In the genomic region with DNA sequence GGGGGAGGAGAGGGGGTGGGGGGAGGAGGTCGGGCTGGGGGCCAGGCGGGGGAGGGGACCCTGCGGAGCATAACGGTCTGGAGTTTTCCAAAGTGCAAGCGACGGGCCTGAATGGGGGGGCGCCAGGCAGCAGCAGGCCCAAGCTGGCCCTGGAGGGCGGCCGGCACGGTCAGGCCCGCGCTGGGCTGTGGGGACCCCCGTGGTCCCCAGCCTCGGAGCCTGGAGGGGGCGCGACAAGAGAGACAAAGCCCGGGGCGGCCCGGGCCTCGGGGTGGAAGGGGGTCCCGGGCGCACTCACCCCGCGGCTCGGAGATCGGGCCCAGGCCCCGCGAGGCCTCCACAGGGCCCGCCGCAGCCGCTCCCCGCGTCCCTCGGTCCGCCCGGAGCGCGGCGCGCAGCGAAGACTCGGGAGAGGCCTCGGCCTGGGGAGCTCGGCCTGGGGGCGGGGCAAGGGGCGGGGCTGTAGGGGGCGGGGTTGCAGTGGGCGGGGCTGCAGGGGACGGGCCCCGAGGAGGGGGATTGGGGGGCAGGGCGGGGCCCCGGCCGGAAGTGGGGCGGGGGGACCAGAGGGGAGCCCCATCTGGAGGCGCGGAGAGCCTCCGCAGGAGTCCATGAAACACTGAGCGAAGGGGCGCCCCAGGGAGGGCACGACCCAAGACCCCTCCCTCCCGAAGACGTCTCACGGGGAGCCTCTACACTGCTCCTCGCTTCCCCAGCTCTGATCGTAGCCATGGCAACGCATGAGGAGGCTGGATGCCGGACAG, we compare ENCODE assay signal across 9 cellular contexts. TPM values are rescaled to one million over a fixed set of nuclear protein-coding genes. Genes with fewer than 3 reads are reported as not detected.
DNase-seq lines count a peak whose midpoint lies in the region; ATAC-seq, FAIRE-seq and TF ChIP-seq lines count a peak whose summit lies in the region.
"Had no signal": no experiment of that assay in that cellular context is flagged by ENCODE, and none has a peak within 500 bp of the region (broad histone marks: within the 10 kb centered on the region; RNA-seq: fewer than 3 reads in every experiment).

No MANE protein-coding gene starts in this region.

- TF ChIP-seq POLR2A in GM12878 (IDR thresholded peaks at IDR 0.05; ENCODE audit: low read depth, low read length): no peak
- peak; percentile 70 to 71 for TF ChIP-seq POLR2A in gastrocnemius medialis (IDR thresholded peaks at IDR 0.05)

- no peaks in the 10 kb centered on the region for H3K36me3 Mint-ChIP-seq in T-cell

- H3K27me3 Mint-ChIP-seq in T-cell: peaks cover 8 to 30% of the 10 kb centered on the region in 2 donors

- WGBS in GM12878 (ENCODE audit: insufficient coverage, insufficient replicate concordance, low lambda C conversion rate, missing lambda C conversion rate): 0% methylated on average over 10 of the region's 67 CpGs

- no peaks in the 10 kb centered on the region for H3K9me3 Mint-ChIP-seq in T-cell

- peaks cover 51% of the 10 kb centered on the region for H3K4me1 ChIP-seq in BLaER1
- peaks cover 12% of the 10 kb centered on the region for H3K4me1 ChIP-seq in GM12878 (ENCODE audit: control insufficient read depth, insufficient read depth, low read length)
- peaks cover 14 to 44% of the 10 kb centered on the region in 2 donors for H3K4me1 ChIP-seq in gastrocnemius medialis

- POLR2A ChIA-PET in T-cell (lab: Charles Lee) (no interaction called here), GM12878 (lab: Charles Lee) (interaction anchor here (0.8 to 1.5 kb wide), 3 partner anchors 14 to 26 kb away, joined by 3 to 6 read pairs (median 3); no protein-coding TSS in a partner anchor)

- H3K27ac Mint-ChIP-seq in T-cell: no peak overlapping the region

- H3K27ac ChIP-seq in BLaER1 (peak overlapping the region; percentile 91), GM12878 (ENCODE audit: control insufficient read depth, insufficient read depth) (no peak overlapping the region), gastrocnemius medialis (peak overlapping the region; percentile 77 to 88 (median 84))
- H3K27ac ChIP-seq: KMS-11 had no signal

- H2AFZ ChIP-seq in GM12878 (ENCODE audit: control insufficient read depth, low read depth, low read length): no peak overlapping the region

- no peak for TF ChIP-seq CTCF in GM12878 (IDR thresholded peaks at IDR 0.05 in 2 of 3, conservative IDR thresholded peaks at IDR 0.05 in 1 of 3; ENCODE audit: control insufficient read depth in 2 of 3, extremely low read depth in 1 of 3, insufficient read depth in 1 of 3, low read depth in 3 of 3, low read length in 3 of 3)
- no peak for TF ChIP-seq CTCF in gastrocnemius medialis (IDR thresholded peaks at IDR 0.05 in 4 of 5, conservative IDR thresholded peaks at IDR 0.05 in 1 of 5)

- peak overlapping the region; percentile 80 for H3K4me3 ChIP-seq in BLaER1
- H3K4me3 ChIP-seq in H7 (ENCODE audit: insufficient read depth, low read depth, low read length): peak overlapping the region; percentile 73
- no peak overlapping the region for H3K4me3 ChIP-seq in GM12878
- H3K4me3 ChIP-seq in iPS-11a (ENCODE audit: low read depth, low read length): peak overlapping the region; percentile 65
- peak overlapping the region; percentile 75 to 87 (median 79) for H3K4me3 ChIP-seq in gastrocnemius medialis

- SMC1A ChIA-PET in GM12878 (lab: Charles Lee; ENCODE audit: uncharacterized antibody, unreplicated experiment): interaction anchor here (1.0 to 2.1 kb wide), 5 partner anchors 15 to 66 kb away, joined by 3 to 11 read pairs (median 4); no protein-coding TSS in a partner anchor

- CTCF ChIA-PET in T-cell (lab: Charles Lee) (interaction anchor here (0.7 kb wide), 2 partner anchors 345 to 1950 kb away, joined by 3 to 5 read pairs; no protein-coding TSS in a partner anchor), GM12878 (lab: Yijun Ruan, JAX) (interaction anchor here (0.7 to 2.1 kb wide), 4 partner anchors 12 to 45 kb away, joined by 3 to 9 read pairs (median 4); no protein-coding TSS in a partner anchor)

- H3K9me3 ChIP-seq in BLaER1: no peaks in the 10 kb centered on the region
- no peaks in the 10 kb centered on the region; the same call in 2 of the 3 replicates for H3K9me3 ChIP-seq in GM12878 (replicated peaks; ENCODE audit: control insufficient read depth, insufficient read depth, low read length)
- H3K9me3 ChIP-seq in gastrocnemius medialis: no peaks in the 10 kb centered on the region

- H3K27me3 ChIP-seq in BLaER1 (peaks cover 16% of the 10 kb centered on the region), H7 (ENCODE audit: control insufficient read depth, insufficient read depth, low read length) (no peaks in the 10 kb centered on the region), GM12878 (replicated peaks in 1 of 2; ENCODE audit: control insufficient read depth in 2 of 2, insufficient read depth in 2 of 2, low read length in 1 of 2) (peaks cover 0 to 4% of the 10 kb centered on the region in 2 experiments; a peak in 2 of 4 replicates), gastrocnemius medialis (no peaks in the 10 kb centered on the region)

- H4K20me1 ChIP-seq in BLaER1: peaks cover 57% of the 10 kb centered on the region
- peaks cover 2% of the 10 kb centered on the region; the same call in 1 of the 2 replicates for H4K20me1 ChIP-seq in GM12878 (ENCODE audit: control insufficient read depth, insufficient read depth)

- in situ Hi-C loops in GM12878 (cut with MboI): no loop called here
- in situ Hi-C loops in gastrocnemius medialis (cut with MboI; ENCODE audit: low sequenced_read_pairs in 4 of 4): no loop called here

- intact Hi-C loops in GM12878 (cut with micrococcal nuclease; ENCODE audit: unreplicated experiment): no loop called here
- intact Hi-C loops in gastrocnemius medialis (cut with DNase I; ENCODE audit: low total_unique reads): no loop called here

- peak overlapping the region; percentile 68 to 79 (median 69) for H3K4me3 Mint-ChIP-seq in T-cell

- peak; percentile 100 for DNase-seq in H7
- peak; percentile 9 to 67 (median 43) for DNase-seq in T-cell
- DNase-seq in GM12878 (ENCODE audit: low read depth, low spot score): no peak
- DNase-seq in gastrocnemius medialis: peak; percentile 34 to 46
- DNase-seq in SIG-M5 (lab: John Stamatoyannopoulos, UW): no peak

- TF ChIP-seq EP300 in GM12878 (IDR thresholded peaks at IDR 0.05; ENCODE audit: borderline replicate concordance in 1 of 2, control insufficient read depth in 1 of 2, low read depth in 2 of 2, low read length in 2 of 2): no peak

- ATAC-seq in T-cell (replicated peaks in 1 of 4) (peak; percentile 76 to 82 (median 78)), GM12878 (peak; percentile 80), gastrocnemius medialis (peak; percentile 81 to 86), HG03460 (IDR thresholded peaks at IDR 0.05; ENCODE audit: unreplicated experiment) (no peak)

- H3K4me1 Mint-ChIP-seq in T-cell: peaks cover 12 to 19% (median 14%) of the 10 kb centered on the region in 3 donors

- H3K79me2 ChIP-seq in GM12878 (ENCODE audit: control insufficient read depth, insufficient read depth, low read length): no peaks in the 10 kb centered on the region

- no peaks in the 10 kb centered on the region for H3K36me3 ChIP-seq in BLaER1
- no peaks in the 10 kb centered on the region for H3K36me3 ChIP-seq in H7 (replicated peaks; ENCODE audit: control insufficient read depth, insufficient read depth, low read length)
- H3K36me3 ChIP-seq in GM12878 (ENCODE audit: control insufficient read depth in 2 of 2, insufficient read depth in 2 of 2, low read length in 1 of 2): no peaks in the 10 kb centered on the region
- no peaks in the 10 kb centered on the region for H3K36me3 ChIP-seq in gastrocnemius medialis

- peak overlapping the region; percentile 100 for H3K4me2 ChIP-seq in BLaER1
- peak overlapping the region; percentile 33; the same call in 1 of the 2 replicates for H3K4me2 ChIP-seq in GM12878 (ENCODE audit: control insufficient read depth, insufficient read depth)
- H3K4me2 ChIP-seq: KMS-11 had no signal

- BruUV-seq in GM12878 (replicated peaks; lab: Mats Ljungman, UMichigan): no TSS peak

- no peak for FAIRE-seq in GM12878 (lab: Jason Lieb, UNC)

- TF ChIP-seq RAD21 in GM12878 (IDR thresholded peaks at IDR 0.05; ENCODE audit: insufficient read depth, low read depth, low read length): no peak

- RAD21 ChIA-PET in GM12878 (lab: Charles Lee; ENCODE audit: unreplicated experiment): interaction anchor here (0.6 to 2.5 kb wide), 9 partner anchors 12 to 94 kb away, joined by 3 to 14 read pairs (median 4); a partner anchor contains a TSS

- peak overlapping the region; percentile 88 for H3K9ac ChIP-seq in BLaER1
- no peak overlapping the region for H3K9ac ChIP-seq in GM12878 (ENCODE audit: control insufficient read depth, insufficient read depth, low read length)
- H3K9ac ChIP-seq: KMS-11 had no signal

TF ChIP-seq in GM12878, 131 proteins besides CTCF, POLR2A, EP300 and RAD21 (continues in another document):
- peak; percentile 63 for TF ChIP-seq DPF2 (IDR thresholded peaks at IDR 0.05)
- no peak for TF ChIP-seq RUNX3 (IDR thresholded peaks at IDR 0.05; ENCODE audit: low read length)
- TF ChIP-seq RB1 (IDR thresholded peaks at IDR 0.05; ENCODE audit: borderline replicate concordance): peak; percentile 33; the same call in 1 of the 2 replicates
- TF ChIP-seq SUZ12 (IDR thresholded peaks at IDR 0.05; ENCODE audit: unreplicated experiment): no peak
- no peak for TF ChIP-seq CREM (IDR thresholded peaks at IDR 0.05; ENCODE audit: low read depth)

RNA-seq across cellular contexts. Expression of a gene that starts 47.6 kb away (rescaled TPM):
- total RNA-seq in H7 (2014; rRNA removed; shearing (Covaris generic)): 130 and 156 TPM in 2 replicates
- total RNA-seq in T-cell (1 to 10 TPM; 2.9 to 5.6 (median 4.1) TPM), GM12878 (2014; rRNA removed) (1.1 and 1.2 TPM in 2 replicates), GM12878 (2014; rRNA removed; fragmentation: Illumina TruSeq; extraction: Trizol) (0.64 and 0.85 TPM in 2 replicates), GM12878 (2021) (3.4 and 3.5 TPM in 2 replicates), gastrocnemius medialis (10 to 100 TPM; 21.1 to 68.5 (median 42.3) TPM)
- total RNA-seq in GM12878 (2013; cell fraction: nucleolus; rRNA removed): 98.4 and 119 TPM in 2 replicates
- polyA plus RNA-seq in GM12878 (2011; ENCODE audit: low read depth): 2.1 TPM
- polyA plus RNA-seq in GM12878 (2011; rRNA removed) (16.0 and 32.1 TPM in 2 replicates), GM12878 (2014; fragmentation: Illumina TruSeq; extraction: Trizol) (0.14 and 0.57 TPM in 2 replicates), GM12878 (2014; fragmentation: Nextera tagmentation; extraction: Ambion mirVana) (under 1 TPM; 0.09 to 0.23 TPM), GM12878 (2014; rRNA removed) (1.2 and 1.6 TPM in 2 replicates), GM12878 (2016; fragmentation: Nextera tagmentation; extraction: Ambion mirVana) (under 1 TPM; 0.13 to 0.57 TPM)
- polyA plus RNA-seq in GM12878 (2011; cell fraction: cytosol; rRNA removed): 35.9 and 45.1 TPM in 2 replicates
- 194 and 236 TPM in 2 replicates for polyA plus RNA-seq in GM12878 (2011; cell fraction: nucleus; rRNA removed)
- polyA plus RNA-seq in GM12878 (2012): 3.4 and 4.4 TPM in 2 replicates
- 71.4 and 114 TPM in 2 replicates for polyA minus RNA-seq in GM12878 (2011; rRNA and poly(A)+ RNA removed)
- 59.1 and 59.7 TPM in 2 replicates for polyA minus RNA-seq in GM12878 (2011; cell fraction: cytosol; rRNA and poly(A)+ RNA removed)
- polyA minus RNA-seq in GM12878 (2011; cell fraction: nucleus; rRNA and poly(A)+ RNA removed): 41.0 and 72.5 TPM in 2 replicates

Comparison
In these comparisons a context has a peak if more than half of its experiments do, and no peak if none do; other contexts are left out.
1. DNase-seq: peak in H7 (single experiment), T-cell (34 of 34) and gastrocnemius medialis (2 of 2); none in GM12878 (single experiment) and SIG-M5 (single experiment).